9 cellular contexts compared by ENCODE assay signal in genomic region chr6:134640229-134640628, GRCh38.
"Had no signal": no experiment of that assay in that cellular context is flagged by ENCODE, and none has a peak within 500 bp of the region (broad histone marks: within the 10 kb centered on the region; RNA-seq: fewer than 3 reads in every experiment).

No MANE protein-coding gene starts in this region.

- H3K27ac ChIP-seq: cardiac muscle cell, colonic mucosa, lower lobe of right lung, testis, WERI-Rb-1 had no signal

- H3K4me3 Mint-ChIP-seq: activated CD8-positive, alpha-beta T cell treated with anti-CD3 and anti-CD28 coated beads for 36 hours; activated T-cell treated with anti-CD3 and anti-CD28 coated beads, Interleukin-2, amount 50 U/mL, for 72 hours; nephron; T-cell had no signal

- H3K27me3 ChIP-seq: cardiac muscle cell, colonic mucosa, testis had no signal

- H3K27ac Mint-ChIP-seq: activated CD8-positive, alpha-beta T cell treated with anti-CD3 and anti-CD28 coated beads for 36 hours; activated T-cell treated with anti-CD3 and anti-CD28 coated beads, Interleukin-2, amount 50 U/mL, for 72 hours; T-cell had no signal

- H3K9me3 Mint-ChIP-seq: activated CD8-positive, alpha-beta T cell treated with anti-CD3 and anti-CD28 coated beads for 36 hours; nephron; T-cell had no signal

- H3K36me3 Mint-ChIP-seq: T-cell had no signal

- H3K9me3 ChIP-seq: colonic mucosa, lower lobe of right lung, testis had no signal

- H3K4me3 ChIP-seq: cardiac muscle cell, colonic mucosa, lower lobe of right lung, testis had no signal

- H3K4me1 ChIP-seq: colonic mucosa had no signal

- H3K36me3 ChIP-seq: cardiac muscle cell, colonic mucosa, lower lobe of right lung, WERI-Rb-1 had no signal

- H3K27me3 Mint-ChIP-seq: activated CD8-positive, alpha-beta T cell treated with anti-CD3 and anti-CD28 coated beads for 36 hours; T-cell had no signal
